Comparison of ENCODE assay signal across 16 cellular contexts in the genomic region with DNA sequence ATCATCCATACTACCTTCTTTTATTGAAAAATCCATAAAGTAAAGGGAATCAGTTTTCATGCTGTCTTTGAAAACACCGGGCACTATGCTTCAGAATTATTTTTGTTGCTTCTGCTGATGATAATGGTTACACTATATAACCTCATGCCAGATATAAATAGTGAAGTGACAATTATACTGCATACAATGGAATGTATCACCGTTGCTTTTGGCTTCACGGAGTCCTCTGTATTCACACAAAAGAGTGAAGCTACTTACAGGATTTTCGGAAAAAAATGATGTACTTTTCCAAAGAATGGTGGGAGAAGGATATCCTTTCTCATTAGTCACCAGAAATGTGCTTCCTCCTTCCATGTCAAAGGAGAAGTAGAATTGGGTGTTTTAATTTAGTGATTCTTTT.
DNase-seq lines count a peak whose midpoint lies in the region; ATAC-seq and TF ChIP-seq lines count a peak whose summit lies in the region.
"Had no signal": no experiment of that assay in that cellular context is flagged by ENCODE, and none has a peak within 500 bp of the region (broad histone marks: within the 10 kb centered on the region; RNA-seq: fewer than 3 reads in every experiment).

No MANE protein-coding gene starts in this region.

- TF ChIP-seq CTCF in osteoblast (IDR thresholded peaks at IDR 0.05; ENCODE audit: extremely low read depth, low read depth, low read length): no peak
- no peak for TF ChIP-seq CTCF in psoas muscle (IDR thresholded peaks at IDR 0.05)
- TF ChIP-seq CTCF in right atrium auricular region (IDR thresholded peaks at IDR 0.05): no peak
- no peak for TF ChIP-seq CTCF in breast epithelium (IDR thresholded peaks at IDR 0.05)

- TF ChIP-seq POLR2A in breast epithelium (IDR thresholded peaks at IDR 0.05): no peak

- no peak overlapping the region for H3K23ac ChIP-seq in mesendoderm (ENCODE audit: low read length)

- H2AK5ac ChIP-seq in mesendoderm (ENCODE audit: low read length): no peak overlapping the region

- no peak overlapping the region for H3K18ac ChIP-seq in mesendoderm (ENCODE audit: low read length)

- H3K4me1 ChIP-seq in osteoblast (ENCODE audit: insufficient read depth, low read length) (peaks cover 6% of the 10 kb centered on the region), psoas muscle (peaks cover 6% of the 10 kb centered on the region), mesendoderm (ENCODE audit: control insufficient read depth, low read depth, low read length) (no peaks in the 10 kb centered on the region), right atrium auricular region (no peaks in the 10 kb centered on the region), breast epithelium (no peaks in the 10 kb centered on the region)

- no peak overlapping the region for H3K4ac ChIP-seq in mesendoderm (ENCODE audit: low read depth, low read length)

- H2BK120ac ChIP-seq in mesendoderm (ENCODE audit: low read depth, low read length): no peak overlapping the region

- H3K4me2 ChIP-seq in osteoblast (ENCODE audit: insufficient read depth, low read length): no peak overlapping the region
- no peak overlapping the region for H3K4me2 ChIP-seq in mesendoderm (ENCODE audit: low read length)

- no peak overlapping the region for H4K8ac ChIP-seq in mesendoderm (ENCODE audit: low read depth, low read length)

- peak; percentile 45 to 52 for DNase-seq in dermis microvascular lymphatic vessel endothelial cell (ENCODE audit: low read depth in 2 of 2)
- peak; percentile 0 to 71 for DNase-seq in lung microvascular endothelial cell (ENCODE audit: low read depth in 2 of 2)
- DNase-seq in osteoblast (ENCODE audit: insufficient read length, low spot score, missing footprints): peak; percentile 18
- DNase-seq in psoas muscle: no peak
- no peak for DNase-seq in mesendoderm
- no peak for DNase-seq in right atrium auricular region (ENCODE audit: low spot score)
- no peak for DNase-seq in breast epithelium (ENCODE audit: low spot score in 2 of 2)
- DNase-seq: CD8-positive, alpha-beta memory T cell; COR-L47; DMS 273 treated with DMSO at 0.1 percent for 48 hours; DMS53; DND-41; EL; H9 had no signal

- H2AFZ ChIP-seq in osteoblast (ENCODE audit: low read length): no peak overlapping the region

- no peak overlapping the region for H3K9ac ChIP-seq in mesendoderm (ENCODE audit: low read length)
- H3K9ac ChIP-seq: BLaER1 treated with 17β-estradiol and CSF1 and Interleukin-3, amounts not matched to agents 10 nM and 100 nM had no signal

- intact Hi-C loops in psoas muscle (cut with DNase I): no loop called here
- intact Hi-C loops in breast epithelium (cut with DNase I; ENCODE audit: low total_unique reads): no loop called here

- no peaks in the 10 kb centered on the region for H3K27me3 ChIP-seq in osteoblast (ENCODE audit: insufficient read depth, low read length)
- no peaks in the 10 kb centered on the region for H3K27me3 ChIP-seq in psoas muscle (ENCODE audit: insufficient read depth in 3 of 3, low read length in 2 of 3)
- no peaks in the 10 kb centered on the region for H3K27me3 ChIP-seq in mesendoderm (ENCODE audit: insufficient read depth, low read length, poor library complexity)
- no peaks in the 10 kb centered on the region for H3K27me3 ChIP-seq in right atrium auricular region
- no peaks in the 10 kb centered on the region for H3K27me3 ChIP-seq in breast epithelium
- H3K27me3 ChIP-seq: BLaER1 treated with 17β-estradiol and CSF1 and Interleukin-3, amounts not matched to agents 10 nM and 100 nM had no signal

- H4K5ac ChIP-seq in mesendoderm (ENCODE audit: low read length): no peak overlapping the region

- no peak overlapping the region for H3K27ac ChIP-seq in osteoblast (ENCODE audit: low read depth, low read length)
- H3K27ac ChIP-seq in psoas muscle: no peak overlapping the region
- no peak overlapping the region for H3K27ac ChIP-seq in mesendoderm (ENCODE audit: low read depth, low read length)
- H3K27ac ChIP-seq in right atrium auricular region: no peak overlapping the region
- H3K27ac ChIP-seq in breast epithelium: no peak overlapping the region
- H3K27ac ChIP-seq: BLaER1 treated with 17β-estradiol and CSF1 and Interleukin-3, amounts not matched to agents 10 nM and 100 nM had no signal

- H3K79me1 ChIP-seq in mesendoderm (ENCODE audit: low read length): no peaks in the 10 kb centered on the region

- no peaks in the 10 kb centered on the region for H4K20me1 ChIP-seq in osteoblast (ENCODE audit: insufficient read depth, low read length)
- H4K20me1 ChIP-seq: BLaER1 treated with 17β-estradiol and CSF1 and Interleukin-3, amounts not matched to agents 10 nM and 100 nM had no signal

- H3K4me3 ChIP-seq in osteoblast (ENCODE audit: insufficient read depth, low read length) (no peak overlapping the region), psoas muscle (no peak overlapping the region), mesendoderm (ENCODE audit: low read length) (no peak overlapping the region), right atrium auricular region (no peak overlapping the region), breast epithelium (no peak overlapping the region)
- H3K4me3 ChIP-seq: BLaER1 treated with 17β-estradiol and CSF1 and Interleukin-3, amounts not matched to agents 10 nM and 100 nM; GM12878 had no signal

- H3K9me3 ChIP-seq in osteoblast (ENCODE audit: low read depth, low read length) (no peaks in the 10 kb centered on the region), psoas muscle (no peaks in the 10 kb centered on the region), right atrium auricular region (no peaks in the 10 kb centered on the region), breast epithelium (no peaks in the 10 kb centered on the region)
- H3K9me3 ChIP-seq: BLaER1 treated with 17β-estradiol and CSF1 and Interleukin-3, amounts not matched to agents 10 nM and 100 nM had no signal

- 31 to 39% (median 35%) methylated on average over 4 of the region's 4 CpGs for WGBS in psoas muscle, 3 donors
- no CpG with 5 or more reads among the region's 4 CpGs for WGBS in mesendoderm (ENCODE audit: extremely low coverage, insufficient coverage, low lambda C conversion rate)

- no peak overlapping the region for H3K56ac ChIP-seq in mesendoderm (ENCODE audit: low read length)

- no peaks in the 10 kb centered on the region for H3K79me2 ChIP-seq in osteoblast (ENCODE audit: insufficient read depth, low read length)
- no peaks in the 10 kb centered on the region for H3K79me2 ChIP-seq in mesendoderm (ENCODE audit: control insufficient read depth, insufficient read depth, low read length)

- no peaks in the 10 kb centered on the region for H3K36me3 ChIP-seq in osteoblast (ENCODE audit: insufficient read depth, low read length)
- no peaks in the 10 kb centered on the region for H3K36me3 ChIP-seq in psoas muscle (ENCODE audit: insufficient read depth in 1 of 2, low read depth in 1 of 2)
- H3K36me3 ChIP-seq in mesendoderm (ENCODE audit: control insufficient read depth, insufficient read depth, low read length): no peaks in the 10 kb centered on the region
- H3K36me3 ChIP-seq in right atrium auricular region: no peaks in the 10 kb centered on the region
- no peaks in the 10 kb centered on the region for H3K36me3 ChIP-seq in breast epithelium
- H3K36me3 ChIP-seq: BLaER1 treated with 17β-estradiol and CSF1 and Interleukin-3, amounts not matched to agents 10 nM and 100 nM had no signal

- ATAC-seq in psoas muscle: no peak
- ATAC-seq: GM12878 had no signal

- H2BK5ac ChIP-seq in mesendoderm (ENCODE audit: low read length): no peak overlapping the region

- H2BK15ac ChIP-seq in mesendoderm (replicated peaks; ENCODE audit: low read depth): no peak overlapping the region

Comparison
In these comparisons a context has a peak if more than half of its experiments do, and no peak if none do; other contexts are left out.
1. DNase-seq: peak in dermis microvascular lymphatic vessel endothelial cell (2 of 2), lung microvascular endothelial cell (2 of 2) and osteoblast (single experiment); none in psoas muscle (0 of 2), mesendoderm (single experiment), right atrium auricular region (single experiment) and breast epithelium (0 of 2).